8 cellular contexts compared by ENCODE assay signal in genomic region chr16:29700253-29700987, GRCh38. TPM values are rescaled to one million over a fixed set of nuclear protein-coding genes. Genes with fewer than 3 reads are reported as not detected.
DNase-seq lines count a peak whose midpoint lies in the region; ATAC-seq lines count a peak whose summit lies in the region.

No MANE protein-coding gene starts in this region.

- DNase-seq in GDM1 (lab: John Stamatoyannopoulos, UW) (peak; percentile 70), NCI-H1105 (lab: John Stamatoyannopoulos, UW) (peak; percentile 21), SW 1271 (lab: John Stamatoyannopoulos, UW) (peak; percentile 65 to 78), cardiac septum (ENCODE audit: low spot score) (peak; percentile 92), pulmonary artery endothelial cell (ENCODE audit: low read depth, low spot score) (peak; percentile 65)
- peak; percentile 22 for DNase-seq in activated naive CD8-positive, alpha-beta T cell treated with anti-CD3 and anti-CD28 coated beads, Interleukin-2, amount 50 U/mL, for 16 hours (ENCODE audit: low read depth, low spot score)

- ATAC-seq in GM18520 (IDR thresholded peaks at IDR 0.05; ENCODE audit: unreplicated experiment) (no peak), GM19463 (IDR thresholded peaks at IDR 0.05; ENCODE audit: unreplicated experiment) (no peak)

- intact Hi-C loops in cardiac septum (cut with DNase I): loop anchor here (5.0 kb wide), 1 partner anchor 322 kb away; the partner anchor contains the start of gene C16orf92

RNA-seq across cellular contexts. Expression of gene QPRT, which starts 21.4 kb away (rescaled TPM):
- total RNA-seq in cardiac septum (6.7 TPM), pulmonary artery endothelial cell (0.04 and 0.13 TPM in 2 replicates)

RNA-seq across cellular contexts. Expression of gene SPN, which starts 37.4 kb away (rescaled TPM):
- total RNA-seq in cardiac septum (3.1 TPM), pulmonary artery endothelial cell (not detected in 2 replicates)

RNA-seq across cellular contexts. Expression of gene C16orf54, which starts 45.4 kb away (rescaled TPM):
- total RNA-seq in cardiac septum (0.94 TPM), pulmonary artery endothelial cell (not detected in 2 replicates)

Comparison
In these comparisons a context has a peak if more than half of its experiments do, and no peak if none do; other contexts are left out.
1. DNase-seq: peak in every context shown above with its lines; median percentile 92 in cardiac septum; 72 in SW 1271; 70 in GDM1; 65 in pulmonary artery endothelial cell; 22 in activated naive CD8-positive, alpha-beta T cell treated with anti-CD3 and anti-CD28 coated beads, Interleukin-2, amount 50 U/mL, for 16 hours; 21 in NCI-H1105.